In genomic region chr19:18434411-18435184, GRCh38 we compare ENCODE assay signal across 11 cellular contexts. TPM values are rescaled to one million over a fixed set of nuclear protein-coding genes. Genes with fewer than 3 reads are reported as not detected.
DNase-seq lines count a peak whose midpoint lies in the region; ATAC-seq and TF ChIP-seq lines count a peak whose summit lies in the region.
"Had no signal": no experiment of that assay in that cellular context is flagged by ENCODE, and none has a peak within 500 bp of the region (broad histone marks: within the 10 kb centered on the region; RNA-seq: fewer than 3 reads in every experiment).

No MANE protein-coding gene starts in this region.

- H3K79me1 ChIP-seq in neuronal stem cell (ENCODE audit: low read depth, low read length): peaks cover 14% of the 10 kb centered on the region

- no peak overlapping the region for H3K9ac ChIP-seq in neuronal stem cell (ENCODE audit: low read depth, low read length, poor library complexity)

- peak overlapping the region; percentile 55 for H3K23ac ChIP-seq in neuronal stem cell (ENCODE audit: low read depth, low read length, poor library complexity)

- peaks cover 21% of the 10 kb centered on the region for H3K4me1 ChIP-seq in HEK293 (ENCODE audit: control insufficient read depth, insufficient read depth, low read length)
- peaks cover 46% of the 10 kb centered on the region for H3K4me1 ChIP-seq in body of pancreas
- H3K4me1 ChIP-seq in neuronal stem cell (ENCODE audit: control insufficient read depth in 2 of 2, insufficient read depth in 1 of 2, low read depth in 1 of 2, low read length in 2 of 2): peaks cover 43 to 49% of the 10 kb centered on the region in 2 donors

- no peaks in the 10 kb centered on the region for H3K36me3 Mint-ChIP-seq in CD4-positive, alpha-beta T cell (ENCODE audit: low read depth)

- H4K91ac ChIP-seq in neuronal stem cell (ENCODE audit: low read depth, low read length, poor library complexity): no peak overlapping the region

- H2BK120ac ChIP-seq in neuronal stem cell (ENCODE audit: low read depth, low read length): no peak overlapping the region

- H3K27ac ChIP-seq in CD4-positive, alpha-beta T cell (ENCODE audit: low read depth, low read length): no peak overlapping the region
- peak overlapping the region; percentile 96 for H3K27ac ChIP-seq in HEK293 (ENCODE audit: extremely low read depth, low read depth, low read length)
- H3K27ac ChIP-seq in body of pancreas: peak overlapping the region in 3 of 4 donors; percentile 45 to 59 (median 53)
- no peak overlapping the region for H3K27ac ChIP-seq in neuronal stem cell (replicated peaks; ENCODE audit: low read length)

- peak overlapping the region; percentile 20 for H3K27ac Mint-ChIP-seq in CD4-positive, alpha-beta T cell

- H3K4me1 Mint-ChIP-seq in CD4-positive, alpha-beta T cell (ENCODE audit: low read depth): peaks cover 28% of the 10 kb centered on the region

- no peak overlapping the region for H3K18ac ChIP-seq in neuronal stem cell (ENCODE audit: low read length)

- no peak overlapping the region for H3K14ac ChIP-seq in neuronal stem cell (ENCODE audit: low read length)

- H2BK5ac ChIP-seq in neuronal stem cell (ENCODE audit: low read length): no peak overlapping the region

- no peak overlapping the region for H2BK12ac ChIP-seq in neuronal stem cell (ENCODE audit: low read length)

- intact Hi-C loops in CD4-positive, alpha-beta T cell (cut with DNase I, micrococcal nuclease): no loop called here
- intact Hi-C loops in body of pancreas (cut with DNase I): no loop called here

- no peak overlapping the region for H4K8ac ChIP-seq in neuronal stem cell (ENCODE audit: low read depth, low read length)

- no peaks in the 10 kb centered on the region for H3K9me3 ChIP-seq in CD4-positive, alpha-beta T cell (ENCODE audit: control insufficient read depth, low read length)
- no peaks in the 10 kb centered on the region for H3K9me3 ChIP-seq in HEK293 (ENCODE audit: control insufficient read depth, insufficient read depth, low read depth, low read length)
- no peaks in the 10 kb centered on the region for H3K9me3 ChIP-seq in body of pancreas
- no peaks in the 10 kb centered on the region for H3K9me3 ChIP-seq in neuronal stem cell (replicated peaks in 1 of 2; ENCODE audit: control insufficient read depth in 2 of 2, insufficient read depth in 1 of 2, low read depth in 1 of 2, low read length in 2 of 2)

- H2AFZ ChIP-seq in neuronal stem cell (ENCODE audit: low read length): no peak overlapping the region

- H3K4me3 ChIP-seq in HEK293 (ENCODE audit: low read depth, low read length) (no peak overlapping the region), body of pancreas (no peak overlapping the region), neuronal stem cell (ENCODE audit: low read length in 2 of 2) (no peak overlapping the region)

- peak overlapping the region; percentile 66 for H3K4me2 ChIP-seq in neuronal stem cell (ENCODE audit: insufficient read depth, low read length, poor library complexity, severe bottlenecking)

- no peak overlapping the region for H3K4ac ChIP-seq in neuronal stem cell (ENCODE audit: low read length)

- H3K27me3 Mint-ChIP-seq in CD4-positive, alpha-beta T cell: no peaks in the 10 kb centered on the region

- no peaks in the 10 kb centered on the region for H3K9me3 Mint-ChIP-seq in CD4-positive, alpha-beta T cell

- CTCF ChIA-PET in CD4-positive, alpha-beta T cell (lab: Charles Lee): interaction anchor here (1.6 kb wide), 1 partner anchor 16 kb away, joined by 3 read pairs; no protein-coding TSS in a partner anchor
- CTCF ChIA-PET in HEK293 (lab: Yijun Ruan, JAX): interaction anchor here (0.6 to 0.8 kb wide), 4 partner anchors 11 to 156 kb away, joined by 3 to 4 read pairs (median 4); no protein-coding TSS in a partner anchor

- no peak for TF ChIP-seq CTCF in CD4-positive, alpha-beta T cell (IDR thresholded peaks at IDR 0.05)
- TF ChIP-seq CTCF in HEK293 (tag by site-specific recombination; IDR thresholded peaks at IDR 0.05) (no peak), body of pancreas (IDR thresholded peaks at IDR 0.05) (no peak)

- no peak for ATAC-seq in CD4-positive, alpha-beta T cell (ENCODE audit: poor library complexity)
- ATAC-seq in body of pancreas (no peak), GM18861 (IDR thresholded peaks at IDR 0.05; ENCODE audit: unreplicated experiment) (no peak), GM21526 (IDR thresholded peaks at IDR 0.05; ENCODE audit: low FRiP score, unreplicated experiment) (no peak)
- ATAC-seq: esophagus mucosa had no signal

- H3K36me3 ChIP-seq in HEK293 (ENCODE audit: control insufficient read depth in 2 of 2, insufficient read depth in 1 of 2, low read length in 2 of 2): peaks cover 5 to 24% of the 10 kb centered on the region in 2 experiments; a peak in 1 of 3 replicates
- no peaks in the 10 kb centered on the region for H3K36me3 ChIP-seq in body of pancreas (replicated peaks in 1 of 2; ENCODE audit: insufficient read depth in 1 of 2, low read depth in 2 of 2)
- peaks cover 19 to 54% of the 10 kb centered on the region in 2 donors for H3K36me3 ChIP-seq in neuronal stem cell (replicated peaks in 1 of 2; ENCODE audit: control insufficient read depth in 2 of 2, insufficient read depth in 2 of 2, low read length in 2 of 2)

- peak overlapping the region; percentile 83 for H2AK5ac ChIP-seq in neuronal stem cell (ENCODE audit: low read depth, low read length)

- no peak overlapping the region for H2BK15ac ChIP-seq in neuronal stem cell (ENCODE audit: low read length)

- peak overlapping the region; percentile 83 for H3K4me3 Mint-ChIP-seq in CD4-positive, alpha-beta T cell

- DNase-seq in CD4-positive, alpha-beta T cell: no peak
- DNase-seq in body of pancreas (no peak), neuronal stem cell (ENCODE audit: low spot score) (no peak), NOMO-1 treated with dmso at 0.1 percent for 144 hours (lab: John Stamatoyannopoulos, UW; ENCODE audit: unreplicated experiment) (no peak), NCI-H1436 (lab: John Stamatoyannopoulos, UW) (no peak)
- DNase-seq: Kasumi-1, T-helper 1 cell had no signal

- TF ChIP-seq POLR2A in body of pancreas (IDR thresholded peaks at IDR 0.05): no peak

- POLR2A ChIA-PET in CD4-positive, alpha-beta T cell (lab: Charles Lee): interaction anchor here (2.4 kb wide), 1 partner anchor 15 kb away, joined by 20 read pairs; the partner anchor contains the start of gene SSBP4
- POLR2A ChIA-PET in HEK293 (lab: Yijun Ruan, JAX): interaction anchor here (1.0 to 1.2 kb wide), 2 partner anchors 142 to 153 kb away, joined by 3 read pairs; partner anchors contain the start of gene JUND

- WGBS in body of pancreas, 2 donors: 80 to 89% methylated on average over 13 to 21 of the region's 21 CpGs
- WGBS in neuronal stem cell (ENCODE audit: extremely low coverage in 2 of 2, insufficient read length in 2 of 2, insufficient replicate concordance in 1 of 2), 2 donors: no CpG with 5 or more reads among the region's 21 CpGs

- H3K27me3 ChIP-seq in CD4-positive, alpha-beta T cell (ENCODE audit: control insufficient read depth, insufficient read depth, low read length): no peaks in the 10 kb centered on the region
- H3K27me3 ChIP-seq in body of pancreas (no peaks in the 10 kb centered on the region), neuronal stem cell (ENCODE audit: control insufficient read depth in 3 of 3, insufficient read depth in 3 of 3, low read depth in 1 of 3, low read length in 3 of 3) (no peaks in the 10 kb centered on the region)

TF ChIP-seq in HEK293, 187 proteins besides CTCF, POLR2A, EP300 and RAD21 (continues in another document):
- TF ChIP-seq ZNF660 (tag by site-specific recombination; IDR thresholded peaks at IDR 0.05): no peak
- TF ChIP-seq, protein P1, sequence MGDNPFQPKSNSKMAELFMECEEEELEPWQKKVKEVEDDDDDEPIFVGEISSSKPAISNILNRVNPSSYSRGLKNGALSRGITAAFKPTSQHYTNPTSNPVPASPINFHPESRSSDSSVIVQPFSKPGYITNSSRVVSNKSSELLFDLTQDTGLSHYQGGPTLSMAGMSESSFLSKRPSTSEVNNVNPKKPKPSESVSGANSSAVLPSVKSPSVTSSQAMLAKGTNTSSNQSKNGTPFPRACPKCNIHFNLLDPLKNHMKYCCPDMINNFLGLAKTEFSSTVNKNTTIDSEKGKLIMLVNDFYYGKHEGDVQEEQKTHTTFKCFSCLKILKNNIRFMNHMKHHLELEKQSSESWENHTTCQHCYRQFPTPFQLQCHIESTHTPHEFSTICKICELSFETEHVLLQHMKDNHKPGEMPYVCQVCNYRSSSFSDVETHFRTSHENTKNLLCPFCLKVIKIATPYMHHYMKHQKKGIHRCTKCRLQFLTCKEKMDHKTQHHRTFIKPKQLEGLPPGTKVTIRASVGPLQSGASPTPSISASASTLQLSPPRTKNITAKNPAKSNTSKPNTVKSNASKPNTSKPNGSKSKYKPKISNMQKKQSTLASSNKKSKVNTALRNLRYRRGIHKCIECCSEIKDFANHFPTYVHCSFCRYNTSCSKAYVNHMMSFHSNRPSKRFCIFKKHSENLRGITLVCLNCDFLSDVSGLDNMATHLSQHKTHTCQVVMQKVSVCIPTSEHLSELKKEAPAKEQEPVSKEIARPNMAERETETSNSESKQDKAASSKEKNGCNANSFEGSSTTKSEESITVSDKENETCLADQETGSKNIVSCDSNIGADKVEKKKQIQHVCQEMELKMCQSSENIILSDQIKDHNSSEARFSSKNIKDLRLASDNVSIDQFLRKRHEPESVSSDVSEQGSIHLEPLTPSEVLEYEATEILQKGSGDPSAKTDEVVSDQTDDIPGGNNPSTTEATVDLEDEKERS (tag by site-specific recombination; IDR thresholded peaks at IDR 0.05): no peak
- no peak for TF ChIP-seq GLI2 (tag by site-specific recombination; IDR thresholded peaks at IDR 0.05; ENCODE audit: borderline replicate concordance, low read depth)
- peak; percentile 78 for TF ChIP-seq OSR2 (tag by site-specific recombination; IDR thresholded peaks at IDR 0.05)

RNA-seq across cellular contexts. Expression of gene ISYNA1, which starts 3.3 kb away (rescaled TPM):
- 10 to 100 TPM; 34.1 to 41.3 TPM for total RNA-seq in CD4-positive, alpha-beta T cell
- total RNA-seq in body of pancreas: 10 to 100 TPM; 52.7 to 72.8 TPM
- polyA plus RNA-seq in neuronal stem cell (2013, experiment 1 of 2): 318 TPM
- 304 TPM for polyA plus RNA-seq in neuronal stem cell (2013, experiment 2 of 2)

RNA-seq across cellular contexts. Expression of gene SSBP4, which starts 15.4 kb away (rescaled TPM):
- total RNA-seq in CD4-positive, alpha-beta T cell: 10 to 100 TPM; 44.0 to 50.9 TPM
- total RNA-seq in body of pancreas: 10 to 100 TPM; 50.1 to 63.9 TPM
- polyA plus RNA-seq in neuronal stem cell (2013, experiment 1 of 2): 66.8 TPM
- 64.3 TPM for polyA plus RNA-seq in neuronal stem cell (2013, experiment 2 of 2)

RNA-seq across cellular contexts. Expression of gene LRRC25, which starts 37.2 kb away (rescaled TPM):
- under 1 TPM; 0.82 to 0.92 TPM for total RNA-seq in CD4-positive, alpha-beta T cell
- 1 to 10 TPM in 1 of 2 donors, not detected in 1; 4.4 TPM for total RNA-seq in body of pancreas
- polyA plus RNA-seq in neuronal stem cell (2013, experiment 1 of 2): 0.18 TPM
- polyA plus RNA-seq in neuronal stem cell (2013, experiment 2 of 2): 0.10 TPM

RNA-seq across cellular contexts. Expression of gene GDF15, which starts 48.6 kb away (rescaled TPM):
- not detected for total RNA-seq in CD4-positive, alpha-beta T cell
- total RNA-seq in body of pancreas: 10 to 100 TPM; 40.5 to 86.1 TPM
- 5.3 TPM for polyA plus RNA-seq in neuronal stem cell (2013, experiment 1 of 2)
- 5.1 TPM for polyA plus RNA-seq in neuronal stem cell (2013, experiment 2 of 2)

Comparison
In these comparisons a context has a peak if more than half of its experiments do, and no peak if none do; other contexts are left out.
1. H3K27ac ChIP-seq: peak in HEK293 (single experiment) and body of pancreas (3 of 4); none in CD4-positive, alpha-beta T cell (single experiment) and neuronal stem cell (single experiment).